In the genomic region with DNA sequence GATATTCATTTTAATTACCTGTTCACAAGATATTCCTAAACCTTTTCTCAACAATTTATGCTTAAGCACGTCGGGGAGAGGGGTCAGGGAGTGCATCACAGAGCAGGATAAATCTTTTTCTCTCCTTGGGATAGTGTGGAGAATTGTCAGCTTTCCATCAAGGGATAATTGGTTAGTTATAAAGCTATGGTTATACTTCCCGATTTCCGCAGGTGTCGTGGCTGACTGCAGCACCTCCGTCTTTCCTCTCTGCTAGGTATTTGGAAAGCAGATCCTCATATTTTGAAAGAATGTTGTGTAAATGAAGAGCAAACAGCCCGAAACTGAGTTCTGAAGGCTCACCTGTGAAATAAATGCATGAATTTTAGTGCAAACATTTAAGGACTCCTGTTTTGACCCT, we compare ENCODE assay signal across 8 cellular contexts. TPM values are rescaled to one million over a fixed set of nuclear protein-coding genes. Genes with fewer than 3 reads are reported as not detected.
DNase-seq lines count a peak whose midpoint lies in the region; ATAC-seq and TF ChIP-seq lines count a peak whose summit lies in the region.

No MANE protein-coding gene starts in this region.

- H3K36me3 Mint-ChIP-seq in IgD-negative memory B cell, result peaks cover 7% of the 10 kb centered on the region
- peaks cover 2% of the 10 kb centered on the region for H3K36me3 Mint-ChIP-seq in central memory CD8-positive, alpha-beta T cell (ENCODE audit: insufficient read depth)

- H3K4me3 ChIP-seq in AG04449 (ENCODE audit: low read depth, low read length) (peak overlapping the region; percentile 85), mucosa of stomach (ENCODE audit: low read length) (peak overlapping the region; percentile 74)

- DNase-seq in AG04449 (ENCODE audit: low read depth, low spot score) (no peak), NCI-H1105 treated with DMSO at 0.1 percent for 48 hours (lab: John Stamatoyannopoulos, UW) (no peak), GDM1 (lab: John Stamatoyannopoulos, UW) (no peak), NCI-H82 treated with DMSO at 0.1 percent for 48 hours (lab: John Stamatoyannopoulos, UW; ENCODE audit: unreplicated experiment) (no peak)
- DNase-seq in central memory CD8-positive, alpha-beta T cell (ENCODE audit: low spot score in 2 of 2), result no peak

- no peaks in the 10 kb centered on the region for H3K9me3 Mint-ChIP-seq in IgD-negative memory B cell
- H3K9me3 Mint-ChIP-seq in central memory CD8-positive, alpha-beta T cell, result no peaks in the 10 kb centered on the region

- POLR2A ChIA-PET in AG04449 (lab: Yijun Ruan, JAX), result interaction anchor here (0.6 kb wide), 1 partner anchor 25 kb away, joined by 3 read pairs; no protein-coding TSS in a partner anchor

- no peaks in the 10 kb centered on the region for H3K27me3 ChIP-seq in mucosa of stomach (ENCODE audit: control insufficient read depth, insufficient read depth, low read length)

- TF ChIP-seq CTCF in AG04449 (IDR thresholded peaks at IDR 0.05; ENCODE audit: insufficient read depth, low read length, missing control alignments), result no peak

- CTCF ChIA-PET in AG04449 (lab: Yijun Ruan, JAX), result interaction anchor here (0.8 to 1.5 kb wide), 2 partner anchors 10 to 166 kb away, joined by 3 read pairs; no protein-coding TSS in a partner anchor

- no peaks in the 10 kb centered on the region for H3K4me1 ChIP-seq in mucosa of stomach (ENCODE audit: control insufficient read depth, insufficient read depth, low read length)

- peak overlapping the region; percentile 97 to 100 (median 98) for H3K4me3 Mint-ChIP-seq in IgD-negative memory B cell
- H3K4me3 Mint-ChIP-seq in central memory CD8-positive, alpha-beta T cell, result peak overlapping the region; percentile 98

- no peaks in the 10 kb centered on the region for H3K9me3 ChIP-seq in mucosa of stomach (ENCODE audit: control insufficient read depth, low read length)

- no peaks in the 10 kb centered on the region for H3K36me3 ChIP-seq in mucosa of stomach (ENCODE audit: control insufficient read depth, insufficient read depth, low read length)

- no peaks in the 10 kb centered on the region for H3K27me3 Mint-ChIP-seq in IgD-negative memory B cell
- no peaks in the 10 kb centered on the region for H3K27me3 Mint-ChIP-seq in central memory CD8-positive, alpha-beta T cell

- peak overlapping the region in 1 of 3 donors; percentile 43 for H3K27ac Mint-ChIP-seq in IgD-negative memory B cell
- H3K27ac Mint-ChIP-seq in central memory CD8-positive, alpha-beta T cell (ENCODE audit: low read depth), result peak overlapping the region; percentile 94

- no peak for ATAC-seq in central memory CD8-positive, alpha-beta T cell (replicated peaks; ENCODE audit: extremely low read depth, poor library complexity, severe bottlenecking)
- no peak for ATAC-seq in HG02885 (IDR thresholded peaks at IDR 0.05; ENCODE audit: poor library complexity, unreplicated experiment)

- peak overlapping the region; percentile 89 for H3K9ac ChIP-seq in mucosa of stomach (ENCODE audit: low read length)

- peaks cover 11 to 12% (median 11%) of the 10 kb centered on the region in 3 donors for H3K4me1 Mint-ChIP-seq in IgD-negative memory B cell
- H3K4me1 Mint-ChIP-seq in central memory CD8-positive, alpha-beta T cell, result peaks cover 18% of the 10 kb centered on the region

RNA-seq across cellular contexts. Expression of a gene that starts 0.8 kb away (rescaled TPM):
- polyA plus RNA-seq in IgD-negative memory B cell, result 5.6 TPM
